ENCODE assay signal across 16 cellular contexts in the genomic region with DNA sequence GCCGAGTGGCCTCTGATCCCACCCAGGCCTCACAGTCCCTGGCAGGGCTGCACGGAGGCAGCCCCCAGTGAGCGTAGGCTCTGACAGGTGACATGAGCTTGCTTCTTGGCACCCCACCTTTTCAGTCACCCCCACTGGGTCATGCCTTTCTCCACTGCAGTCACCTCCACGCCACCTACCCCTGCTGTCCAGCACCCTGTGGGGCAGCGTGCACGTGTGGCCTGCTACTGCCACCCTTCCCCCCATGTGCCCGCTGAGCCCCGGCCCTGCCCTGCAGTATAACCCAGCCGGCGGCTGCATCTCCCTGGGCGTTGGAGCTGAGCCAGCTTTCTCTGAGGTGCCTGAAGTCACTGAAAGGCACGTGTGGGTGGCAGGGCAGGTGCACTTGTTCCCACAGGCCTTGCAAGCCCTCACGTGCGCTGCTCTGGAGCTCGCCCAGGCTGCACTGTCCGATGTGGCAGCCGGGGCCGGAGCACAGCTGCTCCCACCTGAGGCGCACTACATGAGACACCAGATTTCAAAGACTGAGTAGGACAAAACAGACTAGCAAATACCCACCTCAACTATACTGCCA.
DNase-seq lines count a peak whose midpoint lies in the region; ATAC-seq, FAIRE-seq and TF ChIP-seq lines count a peak whose summit lies in the region.
"Had no signal": no experiment of that assay in that cellular context is flagged by ENCODE, and none has a peak within 500 bp of the region (broad histone marks: within the 10 kb centered on the region; RNA-seq: fewer than 3 reads in every experiment).

No MANE protein-coding gene starts in this region.

- in situ Hi-C loops in Panc1 (cut with HindIII; ENCODE audit: low pct_unique_long_range_greater_than_20kb, low sequenced_read_pairs), result no loop called here

- no peak overlapping the region for H3K27ac Mint-ChIP-seq in activated CD8-positive, alpha-beta T cell treated with anti-CD3 and anti-CD28 coated beads for 36 hours
- H3K27ac Mint-ChIP-seq: CD8-positive, alpha-beta T cell; H9 had no signal

- no TSS peak for BruUV-seq in Panc1 (replicated peaks; lab: Mats Ljungman, UMichigan)

- DNase-seq in DMS79 treated with DMSO at 0.1 percent for 48 hours (lab: John Stamatoyannopoulos, UW) (peak; percentile 46), NCI-H146 (lab: John Stamatoyannopoulos, UW) (peak; percentile 44), Panc1 (ENCODE audit: low read depth, low spot score) (no peak), pancreas (peak; percentile 87 to 99 (median 96)), NCI-H446 treated with DMSO at 0.1 percent for 48 hours (lab: John Stamatoyannopoulos, UW) (no peak)
- no peak for DNase-seq in activated CD8-positive, alpha-beta T cell treated with anti-CD3 and anti-CD28 coated beads for 36 hours
- DNase-seq: activated effector memory CD4-positive, alpha-beta T cell treated with Interleukin-2 at 50 U/mL for 16 hours; CD8-positive, alpha-beta T cell; H9; naive B cell; SW 1271; WERI-Rb-1 had no signal

- 0 out of 2 replicates have a peak, but pooled peaks have one; percentile 39 for ATAC-seq in Panc1
- ATAC-seq in pancreas, result peak; percentile 92 to 96 (median 94)
- no peak for ATAC-seq in HG03521 (IDR thresholded peaks at IDR 0.05; ENCODE audit: unreplicated experiment)
- ATAC-seq in activated CD8-positive, alpha-beta T cell treated with anti-CD3 and anti-CD28 coated beads for 36 hours, result no peak
- ATAC-seq: CD8-positive, alpha-beta T cell had no signal

- peaks cover 3% of the 10 kb centered on the region for H3K36me3 ChIP-seq in Panc1 (ENCODE audit: control insufficient read depth, insufficient read depth, low read length)
- H3K36me3 ChIP-seq in pancreas, result peaks cover 6 to 37% (median 11%) of the 10 kb centered on the region in 3 donors
- H3K36me3 ChIP-seq: WERI-Rb-1 had no signal

- H3K27ac ChIP-seq in Panc1 (ENCODE audit: low read length), result no peak overlapping the region
- peak overlapping the region in 3 of 4 donors; percentile 8 to 53 (median 39) for H3K27ac ChIP-seq in pancreas
- H3K27ac ChIP-seq: dorsolateral prefrontal cortex, thoracic aorta, WERI-Rb-1 had no signal

- H3K4me3 ChIP-seq in Panc1 (ENCODE audit: low read depth in 2 of 2, low read length in 2 of 2) (no peak overlapping the region), pancreas (no peak overlapping the region)
- H3K4me3 ChIP-seq: dorsolateral prefrontal cortex, thoracic aorta had no signal

- no peak for FAIRE-seq in pancreas (lab: Jason Lieb, UNC)

- intact Hi-C loops in Panc1 (cut with micrococcal nuclease; ENCODE audit: unreplicated experiment) (no loop called here), pancreas (cut with DNase I) (no loop called here)
- intact Hi-C loops in activated CD8-positive, alpha-beta T cell treated with anti-CD3 and anti-CD28 coated beads for 36 hours (cut with micrococcal nuclease), result no loop called here

- TF ChIP-seq CTCF in Panc1 (IDR thresholded peaks at IDR 0.05), result no peak
- TF ChIP-seq CTCF in pancreas (IDR thresholded peaks at IDR 0.05), result no peak
- no peak for TF ChIP-seq CTCF in activated CD8-positive, alpha-beta T cell treated with anti-CD3 and anti-CD28 coated beads for 36 hours (IDR thresholded peaks at IDR 0.05)

- H3K27me3 ChIP-seq in Panc1 (ENCODE audit: control insufficient read depth, insufficient read depth, low read length) (no peaks in the 10 kb centered on the region), pancreas (no peaks in the 10 kb centered on the region)
- H3K27me3 ChIP-seq: dorsolateral prefrontal cortex had no signal

- H3K4me1 ChIP-seq in Panc1 (ENCODE audit: control insufficient read depth, insufficient read depth, low read length) (no peaks in the 10 kb centered on the region), pancreas (peaks cover 0 to 4% (median 4%) of the 10 kb centered on the region in 3 donors)

- no peaks in the 10 kb centered on the region for H3K9me3 Mint-ChIP-seq in activated CD8-positive, alpha-beta T cell treated with anti-CD3 and anti-CD28 coated beads for 36 hours
- H3K9me3 Mint-ChIP-seq: CD8-positive, alpha-beta T cell; naive B cell had no signal

- H3K9me3 ChIP-seq in Panc1 (ENCODE audit: control insufficient read depth, insufficient read depth, low read depth, low read length) (no peaks in the 10 kb centered on the region), pancreas (no peaks in the 10 kb centered on the region)
- H3K9me3 ChIP-seq: thoracic aorta had no signal

- WGBS in pancreas, 2 donors, result 33 to 35% methylated on average over 17 to 19 of the region's 19 CpGs

- peaks cover 2% of the 10 kb centered on the region for H3K36me3 Mint-ChIP-seq in activated CD8-positive, alpha-beta T cell treated with anti-CD3 and anti-CD28 coated beads for 36 hours (ENCODE audit: low read depth)
- H3K36me3 Mint-ChIP-seq: CD8-positive, alpha-beta T cell; naive B cell had no signal

- H3K4me1 Mint-ChIP-seq in activated CD8-positive, alpha-beta T cell treated with anti-CD3 and anti-CD28 coated beads for 36 hours (ENCODE audit: low read depth), result no peaks in the 10 kb centered on the region
- H3K4me1 Mint-ChIP-seq: H9 had no signal

- H3K4me3 Mint-ChIP-seq in activated CD8-positive, alpha-beta T cell treated with anti-CD3 and anti-CD28 coated beads for 36 hours, result no peak overlapping the region
- H3K4me3 Mint-ChIP-seq: CD8-positive, alpha-beta T cell; H9 had no signal

- POLR2A ChIA-PET in Panc1 (lab: Charles Lee), result no interaction called here
- POLR2A ChIA-PET in activated CD8-positive, alpha-beta T cell treated with anti-CD3 and anti-CD28 coated beads for 36 hours (lab: Charles Lee), result no interaction called here

- CTCF ChIA-PET in Panc1 (lab: Charles Lee), result no interaction called here
- CTCF ChIA-PET in activated CD8-positive, alpha-beta T cell treated with anti-CD3 and anti-CD28 coated beads for 36 hours (lab: Charles Lee), result no interaction called here

- no peaks in the 10 kb centered on the region for H3K27me3 Mint-ChIP-seq in activated CD8-positive, alpha-beta T cell treated with anti-CD3 and anti-CD28 coated beads for 36 hours
- H3K27me3 Mint-ChIP-seq: naive B cell, progenitor cell of endocrine pancreas had no signal

Comparison
In these comparisons a context has a peak if more than half of its experiments do, and no peak if none do; other contexts are left out.
1. DNase-seq: peak in DMS79 treated with DMSO at 0.1 percent for 48 hours (single experiment), NCI-H146 (single experiment) and pancreas (6 of 6); none in Panc1 (single experiment), NCI-H446 treated with DMSO at 0.1 percent for 48 hours (single experiment) and activated CD8-positive, alpha-beta T cell treated with anti-CD3 and anti-CD28 coated beads for 36 hours (single experiment).
2. ATAC-seq: peak in Panc1 (single experiment) and pancreas (4 of 4); none in HG03521 (single experiment) and activated CD8-positive, alpha-beta T cell treated with anti-CD3 and anti-CD28 coated beads for 36 hours (single experiment).